ENCODE assay signal across 11 cellular contexts in genomic region chr21:44354775-44355771, GRCh38. TPM values are rescaled to one million over a fixed set of nuclear protein-coding genes. Genes with fewer than 3 reads are reported as not detected.
A peak's percentile ranks its signal among the peaks of the same experiment; 100 is the strongest.
DNase-seq lines count a peak whose midpoint lies in the region; ATAC-seq and TF ChIP-seq lines count a peak whose summit lies in the region.
"Had no signal": no experiment of that assay in that cellular context is flagged by ENCODE, and none has a peak within 500 bp of the region (broad histone marks: within the 10 kb centered on the region; RNA-seq: fewer than 3 reads in every experiment).

No MANE protein-coding gene starts in this region.

- H3K36me3 Mint-ChIP-seq in IgD-negative memory B cell (peaks cover 4% of the 10 kb centered on the region), neural progenitor cell (no peaks in the 10 kb centered on the region)
- H3K36me3 Mint-ChIP-seq in activated T-helper 1 cell treated with anti-CD3 and anti-CD28 coated beads, Interleukin-12 subunit alpha, Interleukin-12 subunit beta, Interleukin-2, Interleukin-4 antibody, amounts not matched to agents 30 ng/mL and 10 ng/mL and 1 ng/mL, durations not matched to agents 14 hours and 24 hours and 36 hours (ENCODE audit: low read depth): peaks cover 14% of the 10 kb centered on the region

- no peak overlapping the region for H2AFZ ChIP-seq in neural progenitor cell (replicated peaks)

- no peaks in the 10 kb centered on the region for H4K20me1 ChIP-seq in neural progenitor cell (ENCODE audit: low read depth)

- H3K9me3 ChIP-seq in neural progenitor cell (ENCODE audit: low read depth) (no peaks in the 10 kb centered on the region), thyroid gland (no peaks in the 10 kb centered on the region)

- H3K27me3 Mint-ChIP-seq in IgD-negative memory B cell (peaks cover 8% of the 10 kb centered on the region), neural progenitor cell (ENCODE audit: insufficient read depth, low read depth) (peaks cover 11% of the 10 kb centered on the region)
- peaks cover 10% of the 10 kb centered on the region for H3K27me3 Mint-ChIP-seq in activated T-helper 1 cell treated with anti-CD3 and anti-CD28 coated beads, Interleukin-12 subunit alpha, Interleukin-12 subunit beta, Interleukin-2, Interleukin-4 antibody, amounts not matched to agents 30 ng/mL and 10 ng/mL and 1 ng/mL, durations not matched to agents 14 hours and 24 hours and 36 hours (ENCODE audit: insufficient read depth)

- ATAC-seq in HG02870 (IDR thresholded peaks at IDR 0.05; ENCODE audit: unreplicated experiment): no peak

- TF ChIP-seq CTCF in neural progenitor cell (IDR thresholded peaks at IDR 0.05): no peak
- TF ChIP-seq CTCF in thyroid gland (IDR thresholded peaks at IDR 0.05): no peak

- H3K4me1 Mint-ChIP-seq in IgD-negative memory B cell (peaks cover 32 to 43% (median 37%) of the 10 kb centered on the region in 3 donors), neural progenitor cell (peaks cover 6% of the 10 kb centered on the region)
- H3K4me1 Mint-ChIP-seq in activated T-helper 1 cell treated with anti-CD3 and anti-CD28 coated beads, Interleukin-12 subunit alpha, Interleukin-12 subunit beta, Interleukin-2, Interleukin-4 antibody, amounts not matched to agents 30 ng/mL and 10 ng/mL and 1 ng/mL, durations not matched to agents 14 hours and 24 hours and 36 hours (ENCODE audit: low read depth): peaks cover 53% of the 10 kb centered on the region

- H3K4me3 Mint-ChIP-seq in IgD-negative memory B cell (peak overlapping the region; percentile 61 to 91 (median 80)), neural progenitor cell (peak overlapping the region; percentile 30)
- peak overlapping the region; percentile 81 for H3K4me3 Mint-ChIP-seq in activated T-helper 1 cell treated with anti-CD3 and anti-CD28 coated beads, Interleukin-12 subunit alpha, Interleukin-12 subunit beta, Interleukin-2, Interleukin-4 antibody, amounts not matched to agents 30 ng/mL and 10 ng/mL and 1 ng/mL, durations not matched to agents 14 hours and 24 hours and 36 hours

- H3K9me3 Mint-ChIP-seq in IgD-negative memory B cell: no peaks in the 10 kb centered on the region
- H3K9me3 Mint-ChIP-seq in activated T-helper 1 cell treated with anti-CD3 and anti-CD28 coated beads, Interleukin-12 subunit alpha, Interleukin-12 subunit beta, Interleukin-2, Interleukin-4 antibody, amounts not matched to agents 30 ng/mL and 10 ng/mL and 1 ng/mL, durations not matched to agents 14 hours and 24 hours and 36 hours: no peaks in the 10 kb centered on the region
- no peaks in the 10 kb centered on the region for H3K9me3 Mint-ChIP-seq in neural progenitor cell

- no peaks in the 10 kb centered on the region for H3K36me3 ChIP-seq in neural progenitor cell
- no peaks in the 10 kb centered on the region for H3K36me3 ChIP-seq in thyroid gland

- no peaks in the 10 kb centered on the region for H3F3A ChIP-seq in neural progenitor cell (ENCODE audit: low read depth)

- H3K9ac ChIP-seq in neural progenitor cell: no peak overlapping the region

- intact Hi-C loops in activated T-helper 1 cell treated with anti-CD3 and anti-CD28 coated beads, Interleukin-12 subunit alpha, Interleukin-12 subunit beta, Interleukin-2, Interleukin-4 antibody, amounts not matched to agents 30 ng/mL and 10 ng/mL and 1 ng/mL, durations not matched to agents 14 hours and 24 hours and 36 hours (cut with micrococcal nuclease): loop anchor here (5.0 kb wide), 1 partner anchor 122 kb away; no protein-coding TSS in a partner anchor
- intact Hi-C loops in thyroid gland (cut with DNase I): no loop called here

- 86 to 87% methylated on average over 19 to 23 of the region's 24 CpGs for WGBS in thyroid gland, 2 donors

- no peaks in the 10 kb centered on the region for H3K4me1 ChIP-seq in neural progenitor cell
- H3K4me1 ChIP-seq in thyroid gland: no peaks in the 10 kb centered on the region

- TF ChIP-seq POLR2A in thyroid gland (IDR thresholded peaks at IDR 0.05): no peak

- H3K4me3 ChIP-seq in neural progenitor cell (no peak overlapping the region), thyroid gland (replicated peaks in 1 of 3) (no peak overlapping the region)

- H3K79me2 ChIP-seq in neural progenitor cell (ENCODE audit: low read depth): no peaks in the 10 kb centered on the region

- no peak overlapping the region for H3K4me2 ChIP-seq in neural progenitor cell

- H3K27me3 ChIP-seq in neural progenitor cell: no peaks in the 10 kb centered on the region
- H3K27me3 ChIP-seq in thyroid gland: peaks cover 4% of the 10 kb centered on the region

- H3K27ac Mint-ChIP-seq in IgD-negative memory B cell (peak overlapping the region in 2 of 3 donors; percentile 3 to 63), neural progenitor cell (no peak overlapping the region)
- peak overlapping the region; percentile 91 for H3K27ac Mint-ChIP-seq in activated T-helper 1 cell treated with anti-CD3 and anti-CD28 coated beads, Interleukin-12 subunit alpha, Interleukin-12 subunit beta, Interleukin-2, Interleukin-4 antibody, amounts not matched to agents 30 ng/mL and 10 ng/mL and 1 ng/mL, durations not matched to agents 14 hours and 24 hours and 36 hours

- no peak overlapping the region for H3K27ac ChIP-seq in neural progenitor cell
- H3K27ac ChIP-seq in thyroid gland: no peak overlapping the region

- DNase-seq in GF-D8 (lab: John Stamatoyannopoulos, UW) (peak; percentile 89), neural progenitor cell (ENCODE audit: low spot score) (no peak), NCI-H446 (lab: John Stamatoyannopoulos, UW) (no peak), thyroid gland (no peak)
- DNase-seq in activated T-helper 1 cell treated with anti-CD3 and anti-CD28 coated beads, Interleukin-12 subunit alpha, Interleukin-12 subunit beta, Interleukin-2, Interleukin-4 antibody, amounts not matched to agents 30 ng/mL and 10 ng/mL and 1 ng/mL, durations not matched to agents 14 hours and 24 hours and 36 hours (ENCODE audit: low spot score): peak; percentile 21
- DNase-seq: EL, midbrain, NCI-H2107, SHP77 had no signal

RNA-seq across cellular contexts. Expression of gene TRPM2, which starts 1.7 kb away (rescaled TPM):
- 5.1 TPM for polyA plus RNA-seq in IgD-negative memory B cell
- total RNA-seq in activated T-helper 1 cell treated with anti-CD3 and anti-CD28 coated beads, Interleukin-12 subunit alpha, Interleukin-12 subunit beta, Interleukin-2, Interleukin-4 antibody, amounts not matched to agents 30 ng/mL and 10 ng/mL and 1 ng/mL, durations not matched to agents 14 hours and 24 hours and 36 hours: 11.6 and 15.2 TPM in 2 replicates
- total RNA-seq in neural progenitor cell (ENCODE audit: low replicate concordance) (0.28 TPM in 1 of 2 replicates, not detected in the other), thyroid gland (1 to 10 TPM in 1 of 4 donors, under 1 TPM in 3; 0.67 to 2.6 (median 0.88) TPM)

RNA-seq across cellular contexts. Expression of gene CFAP410, which starts 15.9 kb away (rescaled TPM):
- 36.4 TPM for polyA plus RNA-seq in IgD-negative memory B cell
- total RNA-seq in activated T-helper 1 cell treated with anti-CD3 and anti-CD28 coated beads, Interleukin-12 subunit alpha, Interleukin-12 subunit beta, Interleukin-2, Interleukin-4 antibody, amounts not matched to agents 30 ng/mL and 10 ng/mL and 1 ng/mL, durations not matched to agents 14 hours and 24 hours and 36 hours: 13.3 and 17.8 TPM in 2 replicates
- 7.5 and 17.9 TPM in 2 replicates for total RNA-seq in neural progenitor cell (ENCODE audit: low replicate concordance)
- total RNA-seq in thyroid gland: 10 to 100 TPM; 55.2 to 93.4 (median 64.1) TPM

RNA-seq across cellular contexts. Expression of gene PFKL, which starts 55.2 kb away (rescaled TPM):
- polyA plus RNA-seq in IgD-negative memory B cell: 130 TPM
- total RNA-seq in activated T-helper 1 cell treated with anti-CD3 and anti-CD28 coated beads, Interleukin-12 subunit alpha, Interleukin-12 subunit beta, Interleukin-2, Interleukin-4 antibody, amounts not matched to agents 30 ng/mL and 10 ng/mL and 1 ng/mL, durations not matched to agents 14 hours and 24 hours and 36 hours: 132 and 139 TPM in 2 replicates
- total RNA-seq in neural progenitor cell (ENCODE audit: low replicate concordance) (48.7 and 126 TPM in 2 replicates), thyroid gland (100 to 1,000 TPM in 2 of 4 donors, 10 to 100 TPM in 2; 68.5 to 103 (median 96.8) TPM)

Comparison
In these comparisons a context has a peak if more than half of its experiments do, and no peak if none do; other contexts are left out.
1. DNase-seq: peak in GF-D8 (single experiment) and activated T-helper 1 cell treated with anti-CD3 and anti-CD28 coated beads, Interleukin-12 subunit alpha, Interleukin-12 subunit beta, Interleukin-2, Interleukin-4 antibody, amounts not matched to agents 30 ng/mL and 10 ng/mL and 1 ng/mL, durations not matched to agents 14 hours and 24 hours and 36 hours (single experiment); none in neural progenitor cell (single experiment), NCI-H446 (0 of 2) and thyroid gland (0 of 2).
2. H3K4me3 Mint-ChIP-seq: peak in every context shown above with its lines; median percentile 81 in activated T-helper 1 cell treated with anti-CD3 and anti-CD28 coated beads, Interleukin-12 subunit alpha, Interleukin-12 subunit beta, Interleukin-2, Interleukin-4 antibody, amounts not matched to agents 30 ng/mL and 10 ng/mL and 1 ng/mL, durations not matched to agents 14 hours and 24 hours and 36 hours; 80 in IgD-negative memory B cell; 30 in neural progenitor cell.